1 cellular context compared by ENCODE assay signal in genomic region chr2:241886840-241887447, GRCh38.
TF ChIP-seq lines count a peak whose summit lies in the region.

No MANE protein-coding gene starts in this region.

TF ChIP-seq in SK-N-SH, 30 proteins besides CTCF, POLR2A, EP300 and RAD21 (continued from another document):
- TF ChIP-seq MEF2A (IDR thresholded peaks at IDR 0.05; ENCODE audit: borderline replicate concordance, low read depth) = no peak
- no peak for TF ChIP-seq FOXM1 (IDR thresholded peaks at IDR 0.05; ENCODE audit: low read depth)
- no peak for TF ChIP-seq FOXJ3 (CRISPR knock-in tag; IDR thresholded peaks at IDR 0.05)
- no peak for TF ChIP-seq SMC3 (IDR thresholded peaks at IDR 0.05; ENCODE audit: low read depth, low read length)
